In genomic region chr3:67635257-67635656, GRCh38 we compare ENCODE assay signal across 14 cellular contexts. TPM values are rescaled to one million over a fixed set of nuclear protein-coding genes. Genes with fewer than 3 reads are reported as not detected.
DNase-seq lines count a peak whose midpoint lies in the region; ATAC-seq, FAIRE-seq and TF ChIP-seq lines count a peak whose summit lies in the region.
"Had no signal": no experiment of that assay in that cellular context is flagged by ENCODE, and none has a peak within 500 bp of the region (broad histone marks: within the 10 kb centered on the region; RNA-seq: fewer than 3 reads in every experiment).

No MANE protein-coding gene starts in this region.

- no peak for FAIRE-seq in GM12892 (lab: Jason Lieb, UNC)

- H3K4me3 ChIP-seq in GM23248: peak overlapping the region; percentile 44
- H3K4me3 ChIP-seq in adipocyte (ENCODE audit: low read length): peak overlapping the region; percentile 7
- H3K4me3 ChIP-seq in ovary: no peak overlapping the region
- H3K4me3 ChIP-seq: right lobe of liver had no signal

- POLR2A ChIA-PET in GM10248 (lab: Yijun Ruan, JAX): no interaction called here

- TF ChIP-seq CTCF in natural killer cell (IDR thresholded peaks at IDR 0.05): no peak
- TF ChIP-seq CTCF in GM10248 (IDR thresholded peaks at IDR 0.05; ENCODE audit: control extremely low read depth, extremely low read depth, low read depth, missing control alignments): no peak
- no peak for TF ChIP-seq CTCF in ovary (IDR thresholded peaks at IDR 0.05)

- TF ChIP-seq POLR2A in GM12892 (IDR thresholded peaks at IDR 0.05; ENCODE audit: low read depth, low read length) (no peak), ovary (IDR thresholded peaks at IDR 0.05) (no peak)

- in situ Hi-C loops in GM23248 (cut with MboI): no loop called here

- H3K36me3 Mint-ChIP-seq in natural killer cell: no peaks in the 10 kb centered on the region
- H3K36me3 Mint-ChIP-seq: IgD-negative memory B cell had no signal

- H3K9me2 ChIP-seq in GM23248 (ENCODE audit: insufficient read depth): no peaks in the 10 kb centered on the region

- peaks cover 25% of the 10 kb centered on the region for H3F3A ChIP-seq in GM23248 (ENCODE audit: insufficient read depth)

- no peak overlapping the region for H3K27ac Mint-ChIP-seq in natural killer cell
- H3K27ac Mint-ChIP-seq: mesothelial cell of epicardium; stimulated activated naive B cell treated with anti-CD40 and anti-IgM and Interleukin-4, amounts not matched to agents 10 μg/mL and 1 μg/mL and 100 μg/mL, for 72 hours; T-helper 1 cell treated with Interleukin-12 subunit alpha and Interleukin-12 subunit beta and Interleukin-4 antibody, amounts not matched to agents 30 μg/mL and 1 μg/mL, for 36 hours had no signal

- DNase-seq in AG08396 (ENCODE audit: low spot score): peak; percentile 47
- peak; percentile 93 for DNase-seq in GM23248
- DNase-seq in adipocyte (ENCODE audit: low read depth): peak; percentile 70
- DNase-seq in hepatic stellate cell (ENCODE audit: low spot score): peak; percentile 49
- DNase-seq in natural killer cell: no peak
- no peak for DNase-seq in GM12892 (ENCODE audit: insufficient read length)
- DNase-seq in GM10248 (ENCODE audit: extremely low spot score): no peak
- no peak for DNase-seq in ovary
- DNase-seq: DND-41; right lobe of liver; stimulated activated naive B cell treated with anti-CD40 and anti-IgM and Interleukin-4, amounts not matched to agents 10 μg/mL and 1 μg/mL and 100 μg/mL, for 72 hours had no signal

- CTCF ChIA-PET in GM10248 (lab: Yijun Ruan, JAX): interaction anchor here (1.0 to 2.8 kb wide), 2 partner anchors 10 to 24 kb away, joined by 3 to 11 read pairs; no protein-coding TSS in a partner anchor

- H3K36me3 ChIP-seq in GM23248 (ENCODE audit: low read depth) (no peaks in the 10 kb centered on the region), adipocyte (ENCODE audit: control insufficient read depth, insufficient read depth, low read length, severe bottlenecking) (peaks cover 4% of the 10 kb centered on the region), ovary (no peaks in the 10 kb centered on the region)
- H3K36me3 ChIP-seq: right lobe of liver had no signal

- no peak for ATAC-seq in natural killer cell
- ATAC-seq: stimulated activated naive B cell treated with anti-CD40 and anti-IgM and Interleukin-4, amounts not matched to agents 10 μg/mL and 1 μg/mL and 100 μg/mL, for 72 hours had no signal

- H3K79me2 ChIP-seq in GM23248 (ENCODE audit: insufficient read depth): peaks cover 90% of the 10 kb centered on the region

- peak overlapping the region; percentile 6; the same call in 1 of the 2 replicates for H2AFZ ChIP-seq in GM23248

- H3K9ac ChIP-seq in GM23248: peak overlapping the region; percentile 65
- H3K9ac ChIP-seq in adipocyte (ENCODE audit: low read length): peak overlapping the region; percentile 1

- no peaks in the 10 kb centered on the region for H4K20me1 ChIP-seq in GM23248 (ENCODE audit: insufficient read depth)

- H3K27ac ChIP-seq in GM23248 (peak overlapping the region; percentile 92), ovary (no peak overlapping the region)
- H3K27ac ChIP-seq: right lobe of liver had no signal

- no peak overlapping the region for H3K4me3 Mint-ChIP-seq in natural killer cell
- H3K4me3 Mint-ChIP-seq: IgD-negative memory B cell; mesothelial cell of epicardium; stimulated activated naive B cell treated with anti-CD40 and anti-IgM and Interleukin-4, amounts not matched to agents 10 μg/mL and 1 μg/mL and 100 μg/mL, for 72 hours; T-helper 1 cell treated with Interleukin-12 subunit alpha and Interleukin-12 subunit beta and Interleukin-4 antibody, amounts not matched to agents 30 μg/mL and 1 μg/mL, for 36 hours had no signal

- H3K9me3 ChIP-seq in GM23248 (ENCODE audit: low read depth) (no peaks in the 10 kb centered on the region), adipocyte (ENCODE audit: control insufficient read depth, low read length) (no peaks in the 10 kb centered on the region), ovary (no peaks in the 10 kb centered on the region)
- H3K9me3 ChIP-seq: right lobe of liver had no signal

- no peaks in the 10 kb centered on the region for H3K27me3 Mint-ChIP-seq in natural killer cell (ENCODE audit: low read depth in 2 of 2)
- H3K27me3 Mint-ChIP-seq: IgD-negative memory B cell; stimulated activated naive B cell treated with anti-CD40 and anti-IgM and Interleukin-4, amounts not matched to agents 10 μg/mL and 1 μg/mL and 100 μg/mL, for 72 hours had no signal

- H3K4me2 ChIP-seq in GM23248 (ENCODE audit: unreplicated experiment): peak overlapping the region; percentile 79

- peaks cover 47 to 48% of the 10 kb centered on the region in 2 donors for H3K4me1 Mint-ChIP-seq in natural killer cell
- H3K4me1 Mint-ChIP-seq: mesothelial cell of epicardium had no signal

- intact Hi-C loops in natural killer cell (cut with micrococcal nuclease): no loop called here
- intact Hi-C loops in ovary (cut with DNase I): no loop called here

- no peak for TF ChIP-seq EP300 in ovary (IDR thresholded peaks at IDR 0.05)

- H3K4me1 ChIP-seq in GM23248 (ENCODE audit: insufficient read depth): peaks cover 26% of the 10 kb centered on the region
- H3K4me1 ChIP-seq in adipocyte (ENCODE audit: control insufficient read depth, insufficient read depth, low read length): peaks cover 18% of the 10 kb centered on the region
- no peaks in the 10 kb centered on the region for H3K4me1 ChIP-seq in ovary (ENCODE audit: insufficient read depth)

- no peaks in the 10 kb centered on the region for H3K9me3 Mint-ChIP-seq in natural killer cell
- H3K9me3 Mint-ChIP-seq: IgD-negative memory B cell; mesothelial cell of epicardium; stimulated activated naive B cell treated with anti-CD40 and anti-IgM and Interleukin-4, amounts not matched to agents 10 μg/mL and 1 μg/mL and 100 μg/mL, for 72 hours; T-helper 1 cell treated with Interleukin-12 subunit alpha and Interleukin-12 subunit beta and Interleukin-4 antibody, amounts not matched to agents 30 μg/mL and 1 μg/mL, for 36 hours had no signal

- H3K27me3 ChIP-seq in GM23248 (replicated peaks; ENCODE audit: insufficient read depth): no peaks in the 10 kb centered on the region
- H3K27me3 ChIP-seq in adipocyte (replicated peaks; ENCODE audit: control insufficient read depth, insufficient read depth, low read length): no peaks in the 10 kb centered on the region
- no peaks in the 10 kb centered on the region for H3K27me3 ChIP-seq in ovary
- H3K27me3 ChIP-seq: right lobe of liver had no signal

RNA-seq across cellular contexts. Expression of gene SUCLG2, which starts 19.2 kb away (rescaled TPM):
- 47.3 and 49.9 TPM in 2 replicates for total RNA-seq in GM23248 (2014; rRNA removed; shearing (Covaris generic))
- polyA plus RNA-seq in GM23248 (2016; fragmentation: Nextera tagmentation; extraction: Ambion mirVana) (49.9 and 53.1 TPM in 2 replicates), ovary (10 to 100 TPM; 32.3 to 75.2 TPM)
- total RNA-seq in natural killer cell (10 to 100 TPM; 43.6 to 55.8 (median 49.9) TPM), ovary (10 to 100 TPM; 24.8 to 50.0 (median 40.1) TPM)
- 35.6 TPM for polyA plus RNA-seq in GM12892 (2012; ENCODE audit: missing spikeins)

Comparison
In these comparisons a context has a peak if more than half of its experiments do, and no peak if none do; other contexts are left out.
1. DNase-seq: peak in AG08396 (single experiment), GM23248 (single experiment), adipocyte (single experiment) and hepatic stellate cell (single experiment); none in natural killer cell (single experiment), GM12892 (single experiment), GM10248 (single experiment) and ovary (0 of 5).